Comparison of ENCODE assay signal across 9 cellular contexts in genomic region chr1:37998913-37999433, GRCh38. TPM values are rescaled to one million over a fixed set of nuclear protein-coding genes. Genes with fewer than 3 reads are reported as not detected.
DNase-seq lines count a peak whose midpoint lies in the region; ATAC-seq and TF ChIP-seq lines count a peak whose summit lies in the region.
"Had no signal": no experiment of that assay in that cellular context is flagged by ENCODE, and none has a peak within 500 bp of the region (broad histone marks: within the 10 kb centered on the region; RNA-seq: fewer than 3 reads in every experiment).

No MANE protein-coding gene starts in this region.

- intact Hi-C loops in adrenal gland (cut with DNase I) = no loop called here

- H3K27ac Mint-ChIP-seq in T-helper 1 cell treated with Interleukin-12 subunit alpha and Interleukin-12 subunit beta and Interleukin-4 antibody, amounts not matched to agents 30 μg/mL and 1 μg/mL, for 36 hours = peak overlapping the region; percentile 84

- H3K4me1 ChIP-seq in adrenal gland (replicated peaks in 1 of 2) (peaks cover 47 to 50% of the 10 kb centered on the region in 2 donors), lung (ENCODE audit: control insufficient read depth in 2 of 2, insufficient read depth in 2 of 2, low read length in 2 of 2) (peaks cover 0 to 38% of the 10 kb centered on the region in 2 donors), suprapubic skin (peaks cover 75% of the 10 kb centered on the region)

- H3K36me3 ChIP-seq in adrenal gland (replicated peaks in 1 of 2) (peaks cover 0 to 20% of the 10 kb centered on the region in 2 donors), lung (ENCODE audit: control insufficient read depth in 2 of 2, insufficient read depth in 2 of 2, low read length in 2 of 2) (peaks cover 0 to 9% of the 10 kb centered on the region in 2 donors), suprapubic skin (peaks cover 15% of the 10 kb centered on the region)

- no peak for TF ChIP-seq EP300 in suprapubic skin (IDR thresholded peaks at IDR 0.05)

- TF ChIP-seq CTCF in adrenal gland (IDR thresholded peaks at IDR 0.05) = no peak
- TF ChIP-seq CTCF in lung (IDR thresholded peaks at IDR 0.05; ENCODE audit: control extremely low read depth, extremely low read depth) = no peak
- TF ChIP-seq CTCF in suprapubic skin (IDR thresholded peaks at IDR 0.05) = no peak

- H3K27me3 ChIP-seq in adrenal gland (no peaks in the 10 kb centered on the region), lung (ENCODE audit: control insufficient read depth, insufficient read depth) (no peaks in the 10 kb centered on the region), suprapubic skin (no peaks in the 10 kb centered on the region)

- H3K27ac ChIP-seq in adrenal gland (peak overlapping the region; percentile 80 to 92 (median 85)), lung (ENCODE audit: low read depth in 1 of 2, low read length in 1 of 2) (peak overlapping the region; percentile 75 to 95), suprapubic skin (peak overlapping the region; percentile 86)

- no peaks in the 10 kb centered on the region for H3K27me3 Mint-ChIP-seq in T-helper 1 cell treated with Interleukin-12 subunit alpha and Interleukin-12 subunit beta and Interleukin-4 antibody, amounts not matched to agents 30 μg/mL and 1 μg/mL, for 36 hours (ENCODE audit: low read depth)

- no peaks in the 10 kb centered on the region for H3K9me3 Mint-ChIP-seq in T-helper 1 cell treated with Interleukin-12 subunit alpha and Interleukin-12 subunit beta and Interleukin-4 antibody, amounts not matched to agents 30 μg/mL and 1 μg/mL, for 36 hours

- ATAC-seq in lung (ENCODE audit: insufficient read depth, low FRiP score) (no peak), GM19023 (IDR thresholded peaks at IDR 0.05; ENCODE audit: unreplicated experiment) (no peak), GM19455 (IDR thresholded peaks at IDR 0.05; ENCODE audit: unreplicated experiment) (no peak)

- DNase-seq in T-helper 1 cell (no peak), adrenal gland (no peak), lung (ENCODE audit: low spot score) (no peak), suprapubic skin (ENCODE audit: low spot score in 2 of 2) (no peak)
- DNase-seq in activated effector memory CD4-positive, alpha-beta T cell treated with anti-CD3 and anti-CD28 coated beads, Interleukin-2, amount 50 U/mL, for 16 hours = no peak

- H3K36me3 Mint-ChIP-seq in T-helper 1 cell treated with Interleukin-12 subunit alpha and Interleukin-12 subunit beta and Interleukin-4 antibody, amounts not matched to agents 30 μg/mL and 1 μg/mL, for 36 hours (ENCODE audit: low read depth) = peaks cover 13% of the 10 kb centered on the region

- H3K9me3 ChIP-seq in adrenal gland (replicated peaks in 1 of 3) = no peaks in the 10 kb centered on the region
- H3K9me3 ChIP-seq in lung (ENCODE audit: control insufficient read depth in 2 of 2, insufficient read depth in 1 of 2, low read length in 1 of 2) = peaks cover 0 to 2% of the 10 kb centered on the region in 2 donors
- H3K9me3 ChIP-seq in suprapubic skin = no peaks in the 10 kb centered on the region

- peaks cover 51% of the 10 kb centered on the region for H3K4me1 Mint-ChIP-seq in T-helper 1 cell treated with Interleukin-12 subunit alpha and Interleukin-12 subunit beta and Interleukin-4 antibody, amounts not matched to agents 30 μg/mL and 1 μg/mL, for 36 hours (ENCODE audit: low read depth)

- H3K4me3 ChIP-seq in adrenal gland (peak overlapping the region in 1 of 4 donors; percentile 20), lung (no peak overlapping the region), suprapubic skin (no peak overlapping the region)

- WGBS in adrenal gland, 4 donors = 69 to 74% (median 70%) methylated on average over 7 to 16 of the region's 16 CpGs
- WGBS in lung, 2 donors = 63 to 66% methylated on average over 16 of the region's 16 CpGs
- WGBS in suprapubic skin = 75% methylated on average over 6 of the region's 16 CpGs

- TF ChIP-seq POLR2A in adrenal gland (IDR thresholded peaks at IDR 0.05) (no peak), suprapubic skin (IDR thresholded peaks at IDR 0.05) (no peak)

- H3K4me3 Mint-ChIP-seq in T-helper 1 cell treated with Interleukin-12 subunit alpha and Interleukin-12 subunit beta and Interleukin-4 antibody, amounts not matched to agents 30 μg/mL and 1 μg/mL, for 36 hours = peak overlapping the region; percentile 60

RNA-seq across cellular contexts. Expression of gene FHL3, which starts 6.3 kb away (rescaled TPM):
- 10 to 100 TPM; 14.5 to 47.6 (median 23.2) TPM for total RNA-seq in adrenal gland
- 10 to 100 TPM in 2 of 3 donors, 1 to 10 TPM in 1; 8.6 to 39.5 (median 31.5) TPM for polyA plus RNA-seq in adrenal gland
- 10 to 100 TPM in 1 of 2 donors, 1 to 10 TPM in 1; 10.0 to 26.0 TPM for total RNA-seq in lung
- polyA plus RNA-seq in lung = 10 to 100 TPM; 21.8 to 33.1 TPM
- 10 to 100 TPM; 19.1 to 46.4 (median 35.1) TPM for total RNA-seq in suprapubic skin

RNA-seq across cellular contexts. Expression of gene SF3A3, which starts 9.2 kb away (rescaled TPM):
- total RNA-seq in adrenal gland (10 to 100 TPM; 30.1 to 95.9 (median 40.8) TPM), lung (10 to 100 TPM; 39.9 to 79.0 TPM), suprapubic skin (10 to 100 TPM; 36.9 to 68.4 (median 43.6) TPM)
- polyA plus RNA-seq in adrenal gland (10 to 100 TPM; 24.3 to 78.5 (median 28.2) TPM), lung (10 to 100 TPM; 19.1 to 30.6 TPM)

RNA-seq across cellular contexts. Expression of gene UTP11, which starts 13.6 kb away (rescaled TPM):
- 10 to 100 TPM; 25.8 to 71.9 (median 37.4) TPM for total RNA-seq in adrenal gland
- 100 to 1,000 TPM in 1 of 3 donors, 10 to 100 TPM in 2; 16.0 to 133 (median 26.5) TPM for polyA plus RNA-seq in adrenal gland
- 10 to 100 TPM; 27.3 to 31.2 TPM for total RNA-seq in lung
- polyA plus RNA-seq in lung = 10 to 100 TPM; 31.0 to 33.7 TPM
- total RNA-seq in suprapubic skin = 10 to 100 TPM; 32.1 to 48.5 (median 39.5) TPM

RNA-seq across cellular contexts. Expression of gene POU3F1, which starts 47.6 kb away (rescaled TPM):
- 1 to 10 TPM; 1.6 to 6.9 (median 3.0) TPM for total RNA-seq in adrenal gland
- polyA plus RNA-seq in adrenal gland = under 1 TPM; 0.05 to 0.40 (median 0.16) TPM
- under 1 TPM; 0.15 to 0.20 TPM for total RNA-seq in lung
- under 1 TPM; 0.04 to 0.18 TPM for polyA plus RNA-seq in lung
- total RNA-seq in suprapubic skin = 10 to 100 TPM in 3 of 4 donors, 1 to 10 TPM in 1; 8.8 to 28.5 (median 13.5) TPM
- total RNA-seq: A172 had no signal

RNA-seq across cellular contexts. Expression of gene INPP5B, which starts 52.1 kb away (rescaled TPM):
- total RNA-seq in adrenal gland (10 to 100 TPM; 11.6 to 32.3 (median 24.0) TPM), lung (10 to 100 TPM; 30.3 to 40.8 TPM), suprapubic skin (10 to 100 TPM; 14.0 to 30.9 (median 17.9) TPM)
- polyA plus RNA-seq in adrenal gland (10 to 100 TPM; 10.4 to 15.7 (median 11.3) TPM), lung (10 to 100 TPM in 1 of 2 donors, 1 to 10 TPM in 1; 9.2 to 24.1 TPM)
